ENCODE assay signal across 8 cellular contexts in the genomic region with DNA sequence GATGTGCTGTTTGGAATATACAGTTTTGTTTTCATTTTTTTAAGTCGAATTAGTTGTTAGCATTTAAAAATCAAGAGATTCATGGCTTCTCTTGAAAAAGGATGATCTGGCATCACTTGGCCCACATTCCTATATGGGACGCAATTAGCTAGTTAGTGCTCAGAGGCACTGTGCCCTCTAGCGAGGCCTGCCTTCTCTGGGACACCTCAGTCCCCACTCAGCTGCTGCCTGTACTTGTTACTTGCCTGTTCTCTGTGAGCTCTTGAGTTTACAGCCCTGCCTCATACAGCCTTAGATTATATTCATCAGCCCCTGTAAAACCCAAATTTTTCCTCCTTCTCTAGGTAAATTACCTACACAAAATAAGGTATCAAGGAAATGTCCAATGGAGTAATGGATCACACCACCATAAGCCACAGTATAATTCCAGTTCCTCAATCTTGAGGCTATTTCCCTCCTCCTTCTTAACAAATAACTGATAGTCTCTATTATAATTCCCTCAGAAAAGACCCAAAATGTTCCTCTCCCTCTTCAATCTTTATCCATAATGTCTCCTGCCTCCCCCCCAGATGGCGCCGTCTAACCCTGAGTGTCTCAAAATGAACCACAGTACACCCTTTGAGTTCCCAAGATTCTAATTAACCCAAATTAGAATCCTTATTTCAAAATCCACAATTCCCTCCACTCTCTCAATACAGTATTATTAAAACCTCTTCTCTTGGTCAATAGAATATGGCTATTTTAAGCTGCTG. TPM values are rescaled to one million over a fixed set of nuclear protein-coding genes. Genes with fewer than 3 reads are reported as not detected.
DNase-seq lines count a peak whose midpoint lies in the region; ATAC-seq and TF ChIP-seq lines count a peak whose summit lies in the region.

No MANE protein-coding gene starts in this region.

- H3K9me3 ChIP-seq in WERI-Rb-1 (ENCODE audit: severe bottlenecking) = no peaks in the 10 kb centered on the region

- H3K4me3 Mint-ChIP-seq in stimulated activated naive B cell treated with anti-CD40 and anti-IgM and Interleukin-4, amounts not matched to agents 10 μg/mL and 1 μg/mL and 100 μg/mL, for 72 hours = peak overlapping the region; percentile 45 to 66

- peaks cover 36 to 64% of the 10 kb centered on the region in 2 donors for H3K4me1 Mint-ChIP-seq in stimulated activated naive B cell treated with anti-CD40 and anti-IgM and Interleukin-4, amounts not matched to agents 10 μg/mL and 1 μg/mL and 100 μg/mL, for 72 hours

- no peak for ATAC-seq in stimulated activated naive B cell treated with anti-CD40 and anti-IgM and Interleukin-4, amounts not matched to agents 10 μg/mL and 1 μg/mL and 100 μg/mL, for 72 hours (replicated peaks)
- no peak for ATAC-seq in HG03354 (IDR thresholded peaks at IDR 0.05; ENCODE audit: poor library complexity, severe bottlenecking, unreplicated experiment)

- H3K27ac ChIP-seq in WERI-Rb-1 = no peak overlapping the region

- no peaks in the 10 kb centered on the region for H3K9me3 Mint-ChIP-seq in stimulated activated naive B cell treated with anti-CD40 and anti-IgM and Interleukin-4, amounts not matched to agents 10 μg/mL and 1 μg/mL and 100 μg/mL, for 72 hours

- H3K36me3 ChIP-seq in WERI-Rb-1 = peaks cover 23% of the 10 kb centered on the region

- 0 out of 2 replicates have a peak, but pooled peaks have one; percentile 28 for TF ChIP-seq CTCF in WERI-Rb-1 (IDR thresholded peaks at IDR 0.05; ENCODE audit: low read depth, low read length)
- peak; percentile 46 for TF ChIP-seq CTCF in fibroblast of pulmonary artery (IDR thresholded peaks at IDR 0.05; ENCODE audit: low read length, missing control alignments)

- H3K27ac Mint-ChIP-seq in stimulated activated naive B cell treated with anti-CD40 and anti-IgM and Interleukin-4, amounts not matched to agents 10 μg/mL and 1 μg/mL and 100 μg/mL, for 72 hours = peak overlapping the region; percentile 14

- H3K4me3 ChIP-seq in WERI-Rb-1 (ENCODE audit: low read depth, low read length) = no peak overlapping the region
- peak overlapping the region; percentile 96 for H3K4me3 ChIP-seq in fibroblast of pulmonary artery (replicated peaks; ENCODE audit: low read depth, low read length)

- no peaks in the 10 kb centered on the region for H3K27me3 Mint-ChIP-seq in stimulated activated naive B cell treated with anti-CD40 and anti-IgM and Interleukin-4, amounts not matched to agents 10 μg/mL and 1 μg/mL and 100 μg/mL, for 72 hours

- peak; percentile 13 for DNase-seq in Daoy (ENCODE audit: low read depth)
- DNase-seq in Kasumi-1 (lab: John Stamatoyannopoulos, UW) = peak; percentile 55 to 76
- peak; percentile 56 for DNase-seq in WERI-Rb-1
- peak; percentile 39 for DNase-seq in fibroblast of pulmonary artery (ENCODE audit: low read depth)
- DNase-seq in stimulated activated naive B cell treated with anti-CD40 and anti-IgM and Interleukin-4, amounts not matched to agents 10 μg/mL and 1 μg/mL and 100 μg/mL, for 72 hours = no peak
- no peak for DNase-seq in DMS153 (lab: John Stamatoyannopoulos, UW)
- no peak for DNase-seq in SHP77 treated with DMSO at 0.1 percent for 48 hours (lab: John Stamatoyannopoulos, UW)

- no peaks in the 10 kb centered on the region for H3K27me3 ChIP-seq in WERI-Rb-1 (ENCODE audit: insufficient read depth, low read depth, severe bottlenecking)

- peaks cover 35 to 45% of the 10 kb centered on the region in 2 donors for H3K36me3 Mint-ChIP-seq in stimulated activated naive B cell treated with anti-CD40 and anti-IgM and Interleukin-4, amounts not matched to agents 10 μg/mL and 1 μg/mL and 100 μg/mL, for 72 hours

RNA-seq across cellular contexts. Expression of gene ZMAT3, which starts 2.7 kb away (rescaled TPM):
- total RNA-seq in Daoy (2014; rRNA removed; shearing (Covaris generic)) = 2.7 and 4.3 TPM in 2 replicates

Comparison
In these comparisons a context has a peak if more than half of its experiments do, and no peak if none do; other contexts are left out.
1. DNase-seq: peak in Daoy (single experiment), Kasumi-1 (2 of 2), WERI-Rb-1 (single experiment) and fibroblast of pulmonary artery (single experiment); none in stimulated activated naive B cell treated with anti-CD40 and anti-IgM and Interleukin-4, amounts not matched to agents 10 μg/mL and 1 μg/mL and 100 μg/mL, for 72 hours (single experiment), DMS153 (single experiment) and SHP77 treated with DMSO at 0.1 percent for 48 hours (single experiment).